Comparison of ENCODE assay signal across 8 cellular contexts in the genomic region with DNA sequence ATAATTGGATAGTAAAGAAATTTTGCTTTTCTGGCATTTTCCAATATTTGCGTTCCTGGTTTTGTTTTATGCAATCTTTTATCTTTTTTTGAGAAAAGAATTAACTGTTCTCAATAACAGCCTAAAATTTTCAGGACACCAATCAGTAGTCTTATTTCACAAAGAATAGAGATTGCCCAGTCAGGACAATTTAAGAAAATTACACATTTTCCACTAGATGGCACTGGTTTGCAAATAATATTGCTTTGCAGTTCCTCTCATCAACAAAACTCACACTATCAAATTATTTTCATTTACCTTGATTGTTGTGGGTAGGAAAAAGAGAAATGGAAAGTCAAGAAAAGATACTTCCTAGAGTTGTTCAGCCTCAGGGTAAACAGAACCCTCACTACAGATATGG. TPM values are rescaled to one million over a fixed set of nuclear protein-coding genes. Genes with fewer than 3 reads are reported as not detected.
DNase-seq lines count a peak whose midpoint lies in the region; ATAC-seq and TF ChIP-seq lines count a peak whose summit lies in the region.

No MANE protein-coding gene starts in this region.

- no peak overlapping the region for H2AFZ ChIP-seq in neuronal stem cell (ENCODE audit: low read length)

- no peak overlapping the region for H3K4me3 ChIP-seq in AG10803 (ENCODE audit: low read length)
- no peak overlapping the region for H3K4me3 ChIP-seq in astrocyte of the spinal cord (ENCODE audit: low read depth, low read length)
- no peak overlapping the region for H3K4me3 ChIP-seq in neuronal stem cell (ENCODE audit: low read length in 2 of 2)

- TF ChIP-seq CTCF in AG10803 (conservative IDR thresholded peaks at IDR 0.05; ENCODE audit: low read length) (peak; percentile 64), astrocyte of the spinal cord (IDR thresholded peaks at IDR 0.05; ENCODE audit: low read depth, low read length) (peak; percentile 38)

- no peak overlapping the region for H2BK12ac ChIP-seq in neuronal stem cell (ENCODE audit: low read length)

- H2BK120ac ChIP-seq in neuronal stem cell (ENCODE audit: low read depth, low read length), result no peak overlapping the region

- no peak overlapping the region for H4K91ac ChIP-seq in neuronal stem cell (ENCODE audit: low read depth, low read length, poor library complexity)

- H2BK15ac ChIP-seq in neuronal stem cell (ENCODE audit: low read length), result no peak overlapping the region

- no peak overlapping the region for H2AK5ac ChIP-seq in neuronal stem cell (ENCODE audit: low read depth, low read length)

- H3K14ac ChIP-seq in neuronal stem cell (ENCODE audit: low read length), result no peak overlapping the region

- WGBS in neuronal stem cell (ENCODE audit: extremely low coverage in 2 of 2, insufficient read length in 2 of 2, insufficient replicate concordance in 1 of 2), 2 donors, result no CpG with 5 or more reads among the region's 1 CpG

- no peaks in the 10 kb centered on the region for H3K9me3 ChIP-seq in neuronal stem cell (replicated peaks in 1 of 2; ENCODE audit: control insufficient read depth in 2 of 2, insufficient read depth in 1 of 2, low read depth in 1 of 2, low read length in 2 of 2)

- H3K18ac ChIP-seq in neuronal stem cell (ENCODE audit: low read length), result no peak overlapping the region

- H3K4me2 ChIP-seq in neuronal stem cell (ENCODE audit: insufficient read depth, low read length, poor library complexity, severe bottlenecking), result no peak overlapping the region

- ATAC-seq in left lobe of liver, result peak; percentile 16
- no peak for ATAC-seq in HG03460 (IDR thresholded peaks at IDR 0.05; ENCODE audit: unreplicated experiment)

- no peaks in the 10 kb centered on the region for H3K4me1 ChIP-seq in neuronal stem cell (ENCODE audit: control insufficient read depth in 2 of 2, insufficient read depth in 1 of 2, low read depth in 1 of 2, low read length in 2 of 2)

- no peak overlapping the region for H3K4ac ChIP-seq in neuronal stem cell (ENCODE audit: low read length)

- H3K27me3 ChIP-seq in neuronal stem cell (ENCODE audit: control insufficient read depth in 3 of 3, insufficient read depth in 3 of 3, low read depth in 1 of 3, low read length in 3 of 3), result no peaks in the 10 kb centered on the region

- in situ Hi-C loops in astrocyte of the spinal cord (cut with HindIII; ENCODE audit: low sequenced_read_pairs), result no loop called here

- no peak overlapping the region for H2BK5ac ChIP-seq in neuronal stem cell (ENCODE audit: low read length)

- DNase-seq in AG10803 (ENCODE audit: low read depth) (peak; percentile 55), GM19238 (ENCODE audit: insufficient read length, low spot score) (peak; percentile 12), NCI-H2196 (lab: John Stamatoyannopoulos, UW; ENCODE audit: unreplicated experiment) (peak; percentile 65), astrocyte of the spinal cord (ENCODE audit: low read depth, low spot score) (peak; percentile 56), left lobe of liver (ENCODE audit: low spot score) (no peak), neuronal stem cell (ENCODE audit: low spot score) (no peak)
- no peak for DNase-seq in activated CD4-positive, CD25-positive, alpha-beta regulatory T cell (lab: John Stamatoyannopoulos, UW)

- no peak overlapping the region for H4K8ac ChIP-seq in neuronal stem cell (ENCODE audit: low read depth, low read length)

- H3K79me1 ChIP-seq in neuronal stem cell (ENCODE audit: low read depth, low read length), result peaks cover 3% of the 10 kb centered on the region

- H3K23ac ChIP-seq in neuronal stem cell (ENCODE audit: low read depth, low read length, poor library complexity), result no peak overlapping the region

- no peak overlapping the region for H3K27ac ChIP-seq in neuronal stem cell (replicated peaks; ENCODE audit: low read length)

- H3K36me3 ChIP-seq in neuronal stem cell (replicated peaks in 1 of 2; ENCODE audit: control insufficient read depth in 2 of 2, insufficient read depth in 2 of 2, low read length in 2 of 2), result no peaks in the 10 kb centered on the region

- no peak overlapping the region for H3K9ac ChIP-seq in neuronal stem cell (ENCODE audit: low read depth, low read length, poor library complexity)

RNA-seq across cellular contexts. Expression of a gene that starts 2.4 kb away (rescaled TPM):
- 4.0 TPM for total RNA-seq in left lobe of liver
- polyA plus RNA-seq in neuronal stem cell (2013, experiment 1 of 2), result 16.6 TPM
- 15.2 TPM for polyA plus RNA-seq in neuronal stem cell (2013, experiment 2 of 2)

RNA-seq across cellular contexts. Expression of a gene that starts 37.2 kb away (rescaled TPM):
- 3.9 TPM for total RNA-seq in left lobe of liver
- polyA plus RNA-seq in neuronal stem cell (2013, experiment 1 of 2), result 0.08 TPM
- 0.08 TPM for polyA plus RNA-seq in neuronal stem cell (2013, experiment 2 of 2)

Comparison
In these comparisons a context has a peak if more than half of its experiments do, and no peak if none do; other contexts are left out.
1. DNase-seq: peak in AG10803 (single experiment), GM19238 (single experiment), NCI-H2196 (single experiment) and astrocyte of the spinal cord (single experiment); none in left lobe of liver (single experiment), activated CD4-positive, CD25-positive, alpha-beta regulatory T cell (0 of 4) and neuronal stem cell (single experiment).